ENCODE assay signal across 23 cellular contexts in the genomic region with DNA sequence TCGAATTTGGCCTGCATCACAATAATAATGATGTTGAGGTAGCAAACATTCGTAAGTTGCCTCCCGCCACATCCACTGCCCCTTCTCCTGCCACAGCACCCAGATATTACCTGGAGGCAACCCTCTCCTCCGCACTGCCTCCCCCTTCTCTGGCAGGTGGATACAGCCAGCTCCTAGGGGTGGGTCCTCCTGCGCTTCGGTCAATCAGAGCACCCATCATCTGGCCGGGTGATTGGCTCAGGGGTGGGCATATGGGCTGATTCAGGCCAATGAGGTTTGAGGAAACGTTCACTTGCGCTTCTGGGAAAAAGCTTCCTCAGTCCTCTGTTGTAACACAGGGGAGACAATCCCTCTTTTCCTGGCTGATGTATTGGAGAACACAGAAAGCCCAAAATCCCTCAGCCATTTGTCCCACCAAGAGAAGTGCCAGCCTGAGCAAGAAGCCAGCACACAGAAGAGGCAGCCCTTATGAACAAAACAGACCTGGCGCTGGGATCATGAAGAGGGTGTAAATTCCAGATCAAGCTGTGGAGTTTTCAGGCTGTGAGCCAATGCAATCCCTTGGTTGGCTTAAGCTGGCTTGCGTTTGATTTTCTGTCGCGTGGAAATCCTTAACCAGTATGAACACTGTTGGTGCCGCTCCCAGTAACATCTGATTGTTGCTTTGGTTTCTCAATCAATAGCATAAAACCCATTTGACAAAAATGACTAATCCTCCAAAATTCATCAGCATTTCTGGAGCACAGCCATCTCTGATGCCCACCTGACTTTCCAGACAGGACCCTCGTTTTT.
DNase-seq lines count a peak whose midpoint lies in the region; ATAC-seq, FAIRE-seq and TF ChIP-seq lines count a peak whose summit lies in the region.
"Had no signal": no experiment of that assay in that cellular context is flagged by ENCODE, and none has a peak within 500 bp of the region (broad histone marks: within the 10 kb centered on the region; RNA-seq: fewer than 3 reads in every experiment).

No MANE protein-coding gene starts in this region.

- no peak overlapping the region for H4K91ac ChIP-seq in H1 (replicated peaks; ENCODE audit: insufficient read length, low read length)

- H3K27me3 ChIP-seq in left ventricle myocardium inferior (ENCODE audit: low read depth) (no peaks in the 10 kb centered on the region), H1 (replicated peaks in 1 of 4; ENCODE audit: control insufficient read depth in 3 of 4, extremely low read depth in 1 of 4, insufficient read depth in 3 of 4, low read length in 3 of 4) (no peaks in the 10 kb centered on the region; a peak in 1 of 7 replicates), left lung (no peaks in the 10 kb centered on the region)
- H3K27me3 ChIP-seq in CD4-positive, alpha-beta T cell (ENCODE audit: control insufficient read depth, insufficient read depth, low read length) = no peaks in the 10 kb centered on the region
- H3K27me3 ChIP-seq: breast epithelium had no signal

- H3K79me2 ChIP-seq in H1 (ENCODE audit: control insufficient read depth in 1 of 2, insufficient read depth in 2 of 2, low read length in 2 of 2) = no peaks in the 10 kb centered on the region

- no peak overlapping the region for H3K56ac ChIP-seq in H1 (replicated peaks; ENCODE audit: insufficient read length, low read depth, low read length)

- H3K36me3 Mint-ChIP-seq in stimulated activated effector memory CD8-positive, alpha-beta T cell treated with anti-CD3 and anti-CD28 coated beads, Interleukin-12 subunit alpha, Interleukin-12 subunit beta, amount 100 ng/mL, for 72 hours = peaks cover 11% of the 10 kb centered on the region
- no peaks in the 10 kb centered on the region for H3K36me3 Mint-ChIP-seq in CD4-positive, alpha-beta T cell (ENCODE audit: low read depth)

- no peaks in the 10 kb centered on the region for H3K79me1 ChIP-seq in H1 (ENCODE audit: low read depth, low read length)

- no peak overlapping the region for H4K5ac ChIP-seq in H1 (ENCODE audit: insufficient read length, low read depth, low read length)

- H3K36me3 ChIP-seq in left ventricle myocardium inferior = no peaks in the 10 kb centered on the region
- H3K36me3 ChIP-seq in H1 (ENCODE audit: control insufficient read depth in 2 of 4, insufficient read depth in 4 of 4, low read length in 3 of 4) = no peaks in the 10 kb centered on the region
- H3K36me3 ChIP-seq in left lung = no peaks in the 10 kb centered on the region
- H3K36me3 ChIP-seq: breast epithelium, HAP-1, prostate gland, thoracic aorta had no signal

- no peaks in the 10 kb centered on the region for H3K9me3 Mint-ChIP-seq in stimulated activated effector memory CD8-positive, alpha-beta T cell treated with anti-CD3 and anti-CD28 coated beads, Interleukin-12 subunit alpha, Interleukin-12 subunit beta, amount 100 ng/mL, for 72 hours
- H3K9me3 Mint-ChIP-seq in CD4-positive, alpha-beta T cell = no peaks in the 10 kb centered on the region

- no peak overlapping the region; a peak in 1 of 4 replicates for H3K4me2 ChIP-seq in H1 (ENCODE audit: insufficient read depth in 1 of 2, low read depth in 2 of 2, low read length in 2 of 2)

- 90% methylated on average over 15 of the region's 15 CpGs; no CpG with 5 or more reads in 1 of the 2 experiments for WGBS in H1 (ENCODE audit: extremely low coverage in 1 of 2, insufficient coverage in 1 of 2, insufficient read length in 1 of 2, insufficient replicate concordance in 2 of 2, low coverage in 1 of 2, low lambda C conversion rate in 2 of 2, missing lambda C conversion rate in 1 of 2), 2 experiments

- no peak for TF ChIP-seq CTCF in left ventricle myocardium inferior (IDR thresholded peaks at IDR 0.05; ENCODE audit: borderline replicate concordance)
- no peak for TF ChIP-seq CTCF in H1 (IDR thresholded peaks at IDR 0.05; ENCODE audit: control extremely low read depth in 1 of 3, insufficient read depth in 1 of 3, low read depth in 1 of 3, low read length in 3 of 3)
- no peak for TF ChIP-seq CTCF in left lung (IDR thresholded peaks at IDR 0.05)
- TF ChIP-seq CTCF in CD4-positive, alpha-beta T cell (IDR thresholded peaks at IDR 0.05) = no peak

- POLR2A ChIA-PET in H1 (lab: Charles Lee; ENCODE audit: partially characterized antibody) = interaction anchor here (1.0 kb wide), 1 partner anchor 22 kb away, joined by 3 read pairs; no protein-coding TSS in a partner anchor
- POLR2A ChIA-PET in CD4-positive, alpha-beta T cell (lab: Charles Lee) = interaction anchor here (1.0 kb wide), 2 partner anchors 18 to 30 kb away, joined by 3 read pairs; no protein-coding TSS in a partner anchor

- intact Hi-C loops in Right ventricle myocardium superior (cut with DNase I) = no loop called here
- intact Hi-C loops in left ventricle myocardium inferior (cut with micrococcal nuclease) = no loop called here
- intact Hi-C loops in left lung (cut with DNase I) = no loop called here
- intact Hi-C loops in CD4-positive, alpha-beta T cell (cut with DNase I, micrococcal nuclease) = no loop called here

- peak overlapping the region; percentile 95 for H3K27ac Mint-ChIP-seq in stimulated activated effector memory CD8-positive, alpha-beta T cell treated with anti-CD3 and anti-CD28 coated beads, Interleukin-12 subunit alpha, Interleukin-12 subunit beta, amount 100 ng/mL, for 72 hours
- no peak overlapping the region for H3K27ac Mint-ChIP-seq in CD4-positive, alpha-beta T cell
- H3K27ac Mint-ChIP-seq: CD14-positive monocyte; stimulated activated naive B cell treated with anti-CD40 and anti-IgM and Interleukin-4, amounts not matched to agents 10 μg/mL and 1 μg/mL and 100 μg/mL, for 72 hours had no signal

- H3K4me3 ChIP-seq in left ventricle myocardium inferior = no peak overlapping the region
- no peak overlapping the region for H3K4me3 ChIP-seq in H1 (ENCODE audit: extremely low read depth in 1 of 4, insufficient read depth in 2 of 4, low read depth in 3 of 4, low read length in 4 of 4)
- no peak overlapping the region for H3K4me3 ChIP-seq in left lung
- H3K4me3 ChIP-seq: breast epithelium, HAP-1, prostate gland, thoracic aorta had no signal

- no peak for TF ChIP-seq RAD21 in H1 (IDR thresholded peaks at IDR 0.05 in 1 of 2, conservative IDR thresholded peaks at IDR 0.05 in 1 of 2; ENCODE audit: low read depth in 2 of 2, low read length in 2 of 2)

- DNase-seq in Right ventricle myocardium superior (no peak), left ventricle myocardium inferior (no peak), NCI-H69 (lab: John Stamatoyannopoulos, UW) (peak; percentile 95), H1 (ENCODE audit: low read depth in 1 of 2, low spot score in 2 of 2) (no peak), left lung (no peak), A172 (ENCODE audit: low spot score) (no peak)
- no peak for DNase-seq in stimulated activated effector memory CD8-positive, alpha-beta T cell treated with anti-CD3 and anti-CD28 coated beads, Interleukin-12 subunit alpha, Interleukin-12 subunit beta, amount 100 ng/mL, for 72 hours (ENCODE audit: low spot score in 2 of 2)
- no peak for DNase-seq in CD4-positive, alpha-beta T cell
- DNase-seq: activated CD4-positive, alpha-beta T cell treated with anti-CD3 and anti-CD28 coated beads, Interleukin-2, amount 50 U/mL, for 4 hours; activated gamma-delta T cell; activated T-cell treated with anti-CD3 and anti-CD28 coated beads for 4 hours; cortex of kidney; EL; NCI-H187 treated with DMSO at 0.1 percent for 48 hours; small intestine; stimulated activated naive B cell treated with anti-CD40 and anti-IgM and Interleukin-4, amounts not matched to agents 10 μg/mL and 1 μg/mL and 100 μg/mL, for 72 hours had no signal

- H3K23me2 ChIP-seq in H1 (ENCODE audit: low read depth, low read length) = no peaks in the 10 kb centered on the region

- H2AK5ac ChIP-seq in H1 (ENCODE audit: low read depth, low read length) = no peak overlapping the region

- no peak for TF ChIP-seq EP300 in H1 (IDR thresholded peaks at IDR 0.05; ENCODE audit: borderline replicate concordance in 1 of 2, low read depth in 2 of 2, low read length in 2 of 2)

- no peak overlapping the region for H3K27ac ChIP-seq in left ventricle myocardium inferior (replicated peaks)
- H3K27ac ChIP-seq in H1 (ENCODE audit: low read depth, low read length) = no peak overlapping the region
- H3K27ac ChIP-seq in left lung = no peak overlapping the region
- no peak overlapping the region for H3K27ac ChIP-seq in CD4-positive, alpha-beta T cell (ENCODE audit: low read depth, low read length)
- H3K27ac ChIP-seq: breast epithelium, prostate gland, thoracic aorta had no signal

- H2BK15ac ChIP-seq in H1 (ENCODE audit: low read length) = peak overlapping the region; percentile 73; the same call in 1 of the 2 replicates

- TF ChIP-seq POLR2A in H1 (IDR thresholded peaks at IDR 0.05; ENCODE audit: control extremely low read depth in 1 of 2, low read depth in 2 of 2, low read length in 2 of 2) = no peak

- CTCF ChIA-PET in H1 (lab: Charles Lee; ENCODE audit: partially characterized antibody) = interaction anchor here (0.8 to 2.4 kb wide), 8 partner anchors 16 to 119 kb away, joined by 3 to 11 read pairs (median 4); a partner anchor contains a TSS
- CTCF ChIA-PET in CD4-positive, alpha-beta T cell (lab: Charles Lee) = no interaction called here

- H3K9ac ChIP-seq in H1 (replicated peaks in 1 of 4; ENCODE audit: extremely low read depth in 1 of 4, low read depth in 3 of 4, low read length in 3 of 4) = no peak overlapping the region

- H2BK12ac ChIP-seq in H1 (ENCODE audit: low read depth, low read length) = no peak overlapping the region

- peak overlapping the region; percentile 68 for H3K4me3 Mint-ChIP-seq in stimulated activated effector memory CD8-positive, alpha-beta T cell treated with anti-CD3 and anti-CD28 coated beads, Interleukin-12 subunit alpha, Interleukin-12 subunit beta, amount 100 ng/mL, for 72 hours
- H3K4me3 Mint-ChIP-seq in CD4-positive, alpha-beta T cell = no peak overlapping the region
- H3K4me3 Mint-ChIP-seq: CD14-positive monocyte; stimulated activated naive B cell treated with anti-CD40 and anti-IgM and Interleukin-4, amounts not matched to agents 10 μg/mL and 1 μg/mL and 100 μg/mL, for 72 hours had no signal

- ATAC-seq in Right ventricle myocardium superior (ENCODE audit: poor library complexity) (peak; percentile 47), left lung (no peak)
- ATAC-seq in stimulated activated effector memory CD8-positive, alpha-beta T cell treated with anti-CD3 and anti-CD28 coated beads, Interleukin-12 subunit alpha, Interleukin-12 subunit beta, amount 100 ng/mL, for 72 hours = no peak
- no peak for ATAC-seq in CD4-positive, alpha-beta T cell (ENCODE audit: poor library complexity)
- ATAC-seq: SK-N-SH treated with all-trans-retinoic acid at 6 μM for 48 hours; stimulated activated naive B cell treated with anti-CD40 and anti-IgM and Interleukin-4, amounts not matched to agents 10 μg/mL and 1 μg/mL and 100 μg/mL, for 72 hours had no signal

- no peak overlapping the region for H2AFZ ChIP-seq in H1 (ENCODE audit: low read length)

- H2BK120ac ChIP-seq in H1 (replicated peaks; ENCODE audit: low read depth, low read length) = peak overlapping the region; percentile 13

- H3K18ac ChIP-seq in H1 (ENCODE audit: extremely low read depth, low read length) = peak overlapping the region; percentile 19; the same call in 1 of the 2 replicates

- H3K4me1 ChIP-seq in left ventricle myocardium inferior (no peaks in the 10 kb centered on the region), H1 (replicated peaks in 1 of 4; ENCODE audit: control insufficient read depth in 3 of 4, insufficient read depth in 4 of 4, low read length in 3 of 4) (peaks cover 4 to 16% (median 9%) of the 10 kb centered on the region in 4 experiments), left lung (peaks cover 4 to 16% of the 10 kb centered on the region in 2 donors)
- H3K4me1 ChIP-seq: breast epithelium, prostate gland had no signal

- H3K14ac ChIP-seq in H1 (ENCODE audit: insufficient read length) = no peak overlapping the region

- FAIRE-seq in H1 (lab: Jason Lieb, UNC) = no peak
- FAIRE-seq: D721Med, small intestine had no signal

- no peaks in the 10 kb centered on the region for H4K20me1 ChIP-seq in H1 (replicated peaks in 1 of 2; ENCODE audit: control insufficient read depth in 1 of 2, insufficient read depth in 2 of 2, low read length in 2 of 2)

- H3K4ac ChIP-seq in H1 (replicated peaks; ENCODE audit: insufficient read length, low read depth, low read length) = no peak overlapping the region

- H3K27me3 Mint-ChIP-seq in CD4-positive, alpha-beta T cell = no peaks in the 10 kb centered on the region
- H3K27me3 Mint-ChIP-seq: stimulated activated naive B cell treated with anti-CD40 and anti-IgM and Interleukin-4, amounts not matched to agents 10 μg/mL and 1 μg/mL and 100 μg/mL, for 72 hours had no signal

- H2BK5ac ChIP-seq in H1 (ENCODE audit: low read depth, low read length) = no peak overlapping the region

- H3K4me1 Mint-ChIP-seq in stimulated activated effector memory CD8-positive, alpha-beta T cell treated with anti-CD3 and anti-CD28 coated beads, Interleukin-12 subunit alpha, Interleukin-12 subunit beta, amount 100 ng/mL, for 72 hours = peaks cover 64% of the 10 kb centered on the region
- peaks cover 31% of the 10 kb centered on the region for H3K4me1 Mint-ChIP-seq in CD4-positive, alpha-beta T cell (ENCODE audit: low read depth)

- H3K23ac ChIP-seq in H1 (ENCODE audit: insufficient read length) = no peak overlapping the region

- H4K8ac ChIP-seq in H1 (ENCODE audit: extremely low read depth, insufficient read depth, low read length) = no peak overlapping the region

- H2BK20ac ChIP-seq in H1 (ENCODE audit: low read length) = peak overlapping the region; percentile 64; the same call in 1 of the 2 replicates

- no peaks in the 10 kb centered on the region for H3K9me3 ChIP-seq in left ventricle myocardium inferior (replicated peaks)
- no peaks in the 10 kb centered on the region for H3K9me3 ChIP-seq in H1 (ENCODE audit: insufficient read depth in 2 of 2, low read depth in 1 of 2, low read length in 1 of 2)
- no peaks in the 10 kb centered on the region for H3K9me3 ChIP-seq in left lung
- H3K9me3 ChIP-seq in CD4-positive, alpha-beta T cell (ENCODE audit: control insufficient read depth, low read length) = no peaks in the 10 kb centered on the region
- H3K9me3 ChIP-seq: breast epithelium, HAP-1, prostate gland, thoracic aorta had no signal
